Comparison of ENCODE assay signal across 1 cellular context in the genomic region with DNA sequence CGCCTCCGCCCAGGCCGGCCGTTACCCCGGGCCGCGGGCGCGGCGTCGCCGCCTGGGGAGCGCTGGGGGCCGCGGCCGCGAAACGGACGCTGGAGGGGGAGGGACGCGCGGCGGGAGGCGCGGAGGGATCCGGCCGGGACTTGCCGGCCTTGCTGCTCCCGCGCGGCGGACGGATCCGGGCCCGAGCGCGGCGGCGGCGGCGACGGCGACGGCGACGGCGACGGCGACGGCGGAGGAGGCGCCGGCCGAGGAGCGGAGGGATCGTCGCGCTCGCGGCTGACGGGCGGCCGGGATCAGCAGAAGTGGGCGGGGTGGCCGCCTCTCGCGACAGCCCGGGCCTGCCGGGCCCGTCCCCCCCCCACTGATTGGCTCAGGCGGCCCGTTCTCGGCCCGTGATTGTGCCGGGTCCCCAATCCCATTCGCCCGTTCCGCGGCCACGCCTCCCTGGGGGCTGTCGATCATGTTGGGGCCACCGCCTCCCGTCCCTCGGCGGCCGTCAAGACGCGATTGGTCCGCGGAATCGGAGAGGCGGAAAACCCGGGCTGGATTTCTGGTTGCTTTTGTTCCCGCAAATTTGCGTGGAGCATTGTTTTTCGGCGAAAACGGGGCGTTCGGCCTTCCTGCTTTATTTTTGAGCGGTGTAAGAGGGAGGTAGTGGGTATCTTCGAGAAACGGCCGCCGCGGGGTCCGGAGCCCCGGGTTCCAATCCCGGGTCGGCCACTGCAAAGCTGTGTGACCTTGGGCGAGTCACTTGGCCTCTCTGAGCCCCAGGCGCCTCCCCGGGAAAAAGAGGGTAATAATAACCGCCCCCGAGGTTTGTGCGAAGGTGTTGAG.
A peak's percentile ranks its signal among the peaks of the same experiment; 100 is the strongest.
TF ChIP-seq lines count a peak whose summit lies in the region.

A gene (minus strand): TSS at position 304 of the 834 bp plus-strand sequence. CDS start 786 bp downstream, outside the sequence.

TF ChIP-seq in H1, 55 proteins besides CTCF, POLR2A, EP300 and RAD21 (continues in another document):
- TF ChIP-seq SRF (IDR thresholded peaks at IDR 0.05; ENCODE audit: low read depth, low read length) (peak; percentile 27; the same call in 1 of the 2 replicates), SUZ12 (IDR thresholded peaks at IDR 0.05; ENCODE audit: low read length) (no peak), KDM4A (IDR thresholded peaks at IDR 0.05; ENCODE audit: low read depth, low read length, severe bottlenecking) (peak; percentile 96), TAF7 (optimal IDR thresholded peaks at IDR 0.05; ENCODE audit: borderline replicate concordance, low read depth, low read length) (no peak), TBP (IDR thresholded peaks at IDR 0.05; ENCODE audit: low read depth, low read length) (peak; percentile 55; the same call in 1 of the 2 replicates), SP2 (IDR thresholded peaks at IDR 0.05; ENCODE audit: low read length) (peak; percentile 17; the same call in 1 of the 2 replicates), TCF12 (IDR thresholded peaks at IDR 0.05; ENCODE audit: low read depth, low read length) (peak; percentile 13; the same call in 1 of the 2 replicates), CTBP2 (IDR thresholded peaks at IDR 0.05; ENCODE audit: borderline replicate concordance, insufficient read depth, insufficient read length, low read length) (no peak), SIRT6 (IDR thresholded peaks at IDR 0.05; ENCODE audit: low read length) (no peak), HDAC2 (IDR thresholded peaks at IDR 0.05; ENCODE audit: borderline replicate concordance in 1 of 2, low read depth in 2 of 2, low read length in 2 of 2) (peak in 1 of 2 experiments; percentile 99; a peak in 1 of 4 replicates), SIN3A (conservative IDR thresholded peaks at IDR 0.05 in 1 of 2, IDR thresholded peaks at IDR 0.05 in 1 of 2; ENCODE audit: low read depth in 1 of 2, low read length in 2 of 2) (0 out of 4 replicates have a peak, but pooled peaks of 1 of the 2 experiments have one; percentile 10), BRCA1 (IDR thresholded peaks at IDR 0.05; ENCODE audit: low read depth, low read length) (peak; percentile 93), SAP30 (IDR thresholded peaks at IDR 0.05; ENCODE audit: insufficient read depth, insufficient replicate concordance, low read length) (no peak), CREB1 (IDR thresholded peaks at IDR 0.05) (peak; percentile 93), BCL11A (IDR thresholded peaks at IDR 0.05; ENCODE audit: low read depth in 2 of 2, low read length in 2 of 2) (no peak), EZH2 (IDR thresholded peaks at IDR 0.05; ENCODE audit: low read depth, low read length, severe bottlenecking) (no peak), RBBP5 (IDR thresholded peaks at IDR 0.05; ENCODE audit: borderline replicate concordance, low read depth, low read length) (peak; percentile 25; the same call in 1 of the 2 replicates), GABPA (IDR thresholded peaks at IDR 0.05; ENCODE audit: borderline replicate concordance, insufficient read depth, low read length) (no peak), ZNF274 (IDR thresholded peaks at IDR 0.05; ENCODE audit: borderline replicate concordance, extremely low read depth, low read length) (no peak), ASH2L (IDR thresholded peaks at IDR 0.05; ENCODE audit: low read length) (peak; percentile 82), NRF1 (IDR thresholded peaks at IDR 0.05; ENCODE audit: low read depth, low read length) (no peak), KDM5A (IDR thresholded peaks at IDR 0.05; ENCODE audit: low read length) (no peak), HDAC6 (IDR thresholded peaks at IDR 0.05; ENCODE audit: low read depth, low read length) (no peak), CBX5 (IDR thresholded peaks at IDR 0.05; ENCODE audit: low read depth, low read length) (no peak), KDM1A (IDR thresholded peaks at IDR 0.05; ENCODE audit: borderline replicate concordance, low read length) (peak; percentile 100), JUN (IDR thresholded peaks at IDR 0.05; ENCODE audit: low read depth, low read length) (no peak), CHD2 (IDR thresholded peaks at IDR 0.05; ENCODE audit: low read length) (peak; percentile 99), PHF8 (conservative IDR thresholded peaks at IDR 0.05; ENCODE audit: low read depth, low read length) (no peak), MAFK (IDR thresholded peaks at IDR 0.05; ENCODE audit: low read depth, low read length) (no peak), SP1 (IDR thresholded peaks at IDR 0.05; ENCODE audit: low read depth, low read length) (peak; percentile 91), CHD1 (IDR thresholded peaks at IDR 0.05; ENCODE audit: low read depth, low read length) (no peak), RFX5 (IDR thresholded peaks at IDR 0.05; ENCODE audit: borderline replicate concordance, low read depth, low read length) (peak; percentile 39; the same call in 1 of the 2 replicates), SIX5 (IDR thresholded peaks at IDR 0.05; ENCODE audit: low read depth, low read length) (no peak), CEBPB (IDR thresholded peaks at IDR 0.05; ENCODE audit: low read depth, low read length) (no peak), RXRA (IDR thresholded peaks at IDR 0.05; ENCODE audit: insufficient read depth, low read depth, low read length) (no peak), NANOG (IDR thresholded peaks at IDR 0.05; ENCODE audit: insufficient read depth, low read depth, low read length, poor library complexity, severe bottlenecking) (no peak), FOSL1 (IDR thresholded peaks at IDR 0.05; ENCODE audit: insufficient read depth, low read depth, low read length) (no peak), RNF2 (IDR thresholded peaks at IDR 0.05; ENCODE audit: borderline replicate concordance, low read depth, low read length, missing control alignments, poor library complexity, severe bottlenecking) (no peak), POU5F1 (IDR thresholded peaks at IDR 0.05; ENCODE audit: low read depth, low read length) (no peak), SP4 (IDR thresholded peaks at IDR 0.05; ENCODE audit: low read length) (peak; percentile 92), EGR1 (IDR thresholded peaks at IDR 0.05; ENCODE audit: borderline replicate concordance, low read depth, low read length) (no peak), POLR2AphosphoS5 (IDR thresholded peaks at IDR 0.05; ENCODE audit: low read depth, low read length) (no peak), BACH1 (IDR thresholded peaks at IDR 0.05; ENCODE audit: low read length) (0 out of 2 replicates have a peak, but pooled peaks have one; percentile 8), TAF1 (IDR thresholded peaks at IDR 0.05; ENCODE audit: low read depth, low read length) (peak; percentile 50), TEAD4 (IDR thresholded peaks at IDR 0.05; ENCODE audit: low read depth, low read length) (no peak), CBX8 (IDR thresholded peaks at IDR 0.05; ENCODE audit: borderline replicate concordance, low read depth, low read length) (no peak), YY1 (IDR thresholded peaks at IDR 0.05; ENCODE audit: low read depth, low read length) (no peak), GTF2F1 (IDR thresholded peaks at IDR 0.05; ENCODE audit: borderline replicate concordance, low read depth, low read length) (no peak), JUND (IDR thresholded peaks at IDR 0.05; ENCODE audit: low read length) (no peak)
- TF ChIP-seq, protein P1, sequence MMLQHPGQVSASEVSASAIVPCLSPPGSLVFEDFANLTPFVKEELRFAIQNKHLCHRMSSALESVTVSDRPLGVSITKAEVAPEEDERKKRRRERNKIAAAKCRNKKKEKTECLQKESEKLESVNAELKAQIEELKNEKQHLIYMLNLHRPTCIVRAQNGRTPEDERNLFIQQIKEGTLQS (IDR thresholded peaks at IDR 0.05; ENCODE audit: insufficient read depth, low read depth, low read length): no peak
- TF ChIP-seq, protein P2, sequence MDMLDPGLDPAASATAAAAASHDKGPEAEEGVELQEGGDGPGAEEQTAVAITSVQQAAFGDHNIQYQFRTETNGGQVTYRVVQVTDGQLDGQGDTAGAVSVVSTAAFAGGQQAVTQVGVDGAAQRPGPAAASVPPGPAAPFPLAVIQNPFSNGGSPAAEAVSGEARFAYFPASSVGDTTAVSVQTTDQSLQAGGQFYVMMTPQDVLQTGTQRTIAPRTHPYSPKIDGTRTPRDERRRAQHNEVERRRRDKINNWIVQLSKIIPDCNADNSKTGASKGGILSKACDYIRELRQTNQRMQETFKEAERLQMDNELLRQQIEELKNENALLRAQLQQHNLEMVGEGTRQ (IDR thresholded peaks at IDR 0.05; ENCODE audit: low read length): peak; percentile 43; the same call in 1 of the 2 replicates
- TF ChIP-seq, protein P3, sequence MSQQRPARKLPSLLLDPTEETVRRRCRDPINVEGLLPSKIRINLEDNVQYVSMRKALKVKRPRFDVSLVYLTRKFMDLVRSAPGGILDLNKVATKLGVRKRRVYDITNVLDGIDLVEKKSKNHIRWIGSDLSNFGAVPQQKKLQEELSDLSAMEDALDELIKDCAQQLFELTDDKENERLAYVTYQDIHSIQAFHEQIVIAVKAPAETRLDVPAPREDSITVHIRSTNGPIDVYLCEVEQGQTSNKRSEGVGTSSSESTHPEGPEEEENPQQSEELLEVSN (IDR thresholded peaks at IDR 0.05): no peak
- TF ChIP-seq, protein P4, sequence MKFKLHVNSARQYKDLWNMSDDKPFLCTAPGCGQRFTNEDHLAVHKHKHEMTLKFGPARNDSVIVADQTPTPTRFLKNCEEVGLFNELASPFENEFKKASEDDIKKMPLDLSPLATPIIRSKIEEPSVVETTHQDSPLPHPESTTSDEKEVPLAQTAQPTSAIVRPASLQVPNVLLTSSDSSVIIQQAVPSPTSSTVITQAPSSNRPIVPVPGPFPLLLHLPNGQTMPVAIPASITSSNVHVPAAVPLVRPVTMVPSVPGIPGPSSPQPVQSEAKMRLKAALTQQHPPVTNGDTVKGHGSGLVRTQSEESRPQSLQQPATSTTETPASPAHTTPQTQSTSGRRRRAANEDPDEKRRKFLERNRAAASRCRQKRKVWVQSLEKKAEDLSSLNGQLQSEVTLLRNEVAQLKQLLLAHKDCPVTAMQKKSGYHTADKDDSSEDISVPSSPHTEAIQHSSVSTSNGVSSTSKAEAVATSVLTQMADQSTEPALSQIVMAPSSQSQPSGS (IDR thresholded peaks at IDR 0.05; ENCODE audit: low read length): 0 out of 2 replicates have a peak, but pooled peaks have one; percentile 54
- TF ChIP-seq, protein P5, sequence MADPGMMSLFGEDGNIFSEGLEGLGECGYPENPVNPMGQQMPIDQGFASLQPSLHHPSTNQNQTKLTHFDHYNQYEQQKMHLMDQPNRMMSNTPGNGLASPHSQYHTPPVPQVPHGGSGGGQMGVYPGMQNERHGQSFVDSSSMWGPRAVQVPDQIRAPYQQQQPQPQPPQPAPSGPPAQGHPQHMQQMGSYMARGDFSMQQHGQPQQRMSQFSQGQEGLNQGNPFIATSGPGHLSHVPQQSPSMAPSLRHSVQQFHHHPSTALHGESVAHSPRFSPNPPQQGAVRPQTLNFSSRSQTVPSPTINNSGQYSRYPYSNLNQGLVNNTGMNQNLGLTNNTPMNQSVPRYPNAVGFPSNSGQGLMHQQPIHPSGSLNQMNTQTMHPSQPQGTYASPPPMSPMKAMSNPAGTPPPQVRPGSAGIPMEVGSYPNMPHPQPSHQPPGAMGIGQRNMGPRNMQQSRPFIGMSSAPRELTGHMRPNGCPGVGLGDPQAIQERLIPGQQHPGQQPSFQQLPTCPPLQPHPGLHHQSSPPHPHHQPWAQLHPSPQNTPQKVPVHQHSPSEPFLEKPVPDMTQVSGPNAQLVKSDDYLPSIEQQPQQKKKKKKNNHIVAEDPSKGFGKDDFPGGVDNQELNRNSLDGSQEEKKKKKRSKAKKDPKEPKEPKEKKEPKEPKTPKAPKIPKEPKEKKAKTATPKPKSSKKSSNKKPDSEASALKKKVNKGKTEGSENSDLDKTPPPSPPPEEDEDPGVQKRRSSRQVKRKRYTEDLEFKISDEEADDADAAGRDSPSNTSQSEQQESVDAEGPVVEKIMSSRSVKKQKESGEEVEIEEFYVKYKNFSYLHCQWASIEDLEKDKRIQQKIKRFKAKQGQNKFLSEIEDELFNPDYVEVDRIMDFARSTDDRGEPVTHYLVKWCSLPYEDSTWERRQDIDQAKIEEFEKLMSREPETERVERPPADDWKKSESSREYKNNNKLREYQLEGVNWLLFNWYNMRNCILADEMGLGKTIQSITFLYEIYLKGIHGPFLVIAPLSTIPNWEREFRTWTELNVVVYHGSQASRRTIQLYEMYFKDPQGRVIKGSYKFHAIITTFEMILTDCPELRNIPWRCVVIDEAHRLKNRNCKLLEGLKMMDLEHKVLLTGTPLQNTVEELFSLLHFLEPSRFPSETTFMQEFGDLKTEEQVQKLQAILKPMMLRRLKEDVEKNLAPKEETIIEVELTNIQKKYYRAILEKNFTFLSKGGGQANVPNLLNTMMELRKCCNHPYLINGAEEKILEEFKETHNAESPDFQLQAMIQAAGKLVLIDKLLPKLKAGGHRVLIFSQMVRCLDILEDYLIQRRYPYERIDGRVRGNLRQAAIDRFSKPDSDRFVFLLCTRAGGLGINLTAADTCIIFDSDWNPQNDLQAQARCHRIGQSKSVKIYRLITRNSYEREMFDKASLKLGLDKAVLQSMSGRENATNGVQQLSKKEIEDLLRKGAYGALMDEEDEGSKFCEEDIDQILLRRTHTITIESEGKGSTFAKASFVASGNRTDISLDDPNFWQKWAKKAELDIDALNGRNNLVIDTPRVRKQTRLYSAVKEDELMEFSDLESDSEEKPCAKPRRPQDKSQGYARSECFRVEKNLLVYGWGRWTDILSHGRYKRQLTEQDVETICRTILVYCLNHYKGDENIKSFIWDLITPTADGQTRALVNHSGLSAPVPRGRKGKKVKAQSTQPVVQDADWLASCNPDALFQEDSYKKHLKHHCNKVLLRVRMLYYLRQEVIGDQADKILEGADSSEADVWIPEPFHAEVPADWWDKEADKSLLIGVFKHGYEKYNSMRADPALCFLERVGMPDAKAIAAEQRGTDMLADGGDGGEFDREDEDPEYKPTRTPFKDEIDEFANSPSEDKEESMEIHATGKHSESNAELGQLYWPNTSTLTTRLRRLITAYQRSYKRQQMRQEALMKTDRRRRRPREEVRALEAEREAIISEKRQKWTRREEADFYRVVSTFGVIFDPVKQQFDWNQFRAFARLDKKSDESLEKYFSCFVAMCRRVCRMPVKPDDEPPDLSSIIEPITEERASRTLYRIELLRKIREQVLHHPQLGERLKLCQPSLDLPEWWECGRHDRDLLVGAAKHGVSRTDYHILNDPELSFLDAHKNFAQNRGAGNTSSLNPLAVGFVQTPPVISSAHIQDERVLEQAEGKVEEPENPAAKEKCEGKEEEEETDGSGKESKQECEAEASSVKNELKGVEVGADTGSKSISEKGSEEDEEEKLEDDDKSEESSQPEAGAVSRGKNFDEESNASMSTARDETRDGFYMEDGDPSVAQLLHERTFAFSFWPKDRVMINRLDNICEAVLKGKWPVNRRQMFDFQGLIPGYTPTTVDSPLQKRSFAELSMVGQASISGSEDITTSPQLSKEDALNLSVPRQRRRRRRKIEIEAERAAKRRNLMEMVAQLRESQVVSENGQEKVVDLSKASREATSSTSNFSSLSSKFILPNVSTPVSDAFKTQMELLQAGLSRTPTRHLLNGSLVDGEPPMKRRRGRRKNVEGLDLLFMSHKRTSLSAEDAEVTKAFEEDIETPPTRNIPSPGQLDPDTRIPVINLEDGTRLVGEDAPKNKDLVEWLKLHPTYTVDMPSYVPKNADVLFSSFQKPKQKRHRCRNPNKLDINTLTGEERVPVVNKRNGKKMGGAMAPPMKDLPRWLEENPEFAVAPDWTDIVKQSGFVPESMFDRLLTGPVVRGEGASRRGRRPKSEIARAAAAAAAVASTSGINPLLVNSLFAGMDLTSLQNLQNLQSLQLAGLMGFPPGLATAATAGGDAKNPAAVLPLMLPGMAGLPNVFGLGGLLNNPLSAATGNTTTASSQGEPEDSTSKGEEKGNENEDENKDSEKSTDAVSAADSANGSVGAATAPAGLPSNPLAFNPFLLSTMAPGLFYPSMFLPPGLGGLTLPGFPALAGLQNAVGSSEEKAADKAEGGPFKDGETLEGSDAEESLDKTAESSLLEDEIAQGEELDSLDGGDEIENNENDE (IDR thresholded peaks at IDR 0.05; ENCODE audit: insufficient replicate concordance, low read length): no peak
